1 cellular context compared by ENCODE assay signal in the genomic region with DNA sequence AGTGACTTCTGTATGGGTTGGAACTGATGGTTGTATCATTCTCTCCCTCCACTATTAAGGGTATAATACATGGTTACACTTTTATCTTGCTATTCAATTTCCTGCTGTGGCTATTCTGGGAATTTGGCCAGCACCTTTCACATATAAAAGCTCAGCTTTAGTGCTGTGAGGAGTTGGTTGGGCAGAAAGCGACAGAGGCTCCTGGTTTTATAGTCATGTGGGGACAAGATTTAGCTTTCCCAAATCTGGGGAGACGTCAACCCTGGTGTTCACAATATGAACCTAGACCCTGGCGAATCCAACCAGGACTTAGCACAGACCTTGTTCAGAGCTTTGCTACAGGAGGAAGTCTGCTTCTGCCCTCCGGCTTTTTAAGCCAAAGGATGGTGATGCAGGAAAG.
TF ChIP-seq lines count a peak whose summit lies in the region.

No MANE protein-coding gene starts in this region.

TF ChIP-seq in GM23338, 12 proteins besides CTCF, POLR2A, EP300 and RAD21 (continued from another document):
- TF ChIP-seq POLR2AphosphoS5 (IDR thresholded peaks at IDR 0.05; ENCODE audit: low read depth) (no peak), JUNB (IDR thresholded peaks at IDR 0.05; ENCODE audit: unreplicated experiment) (no peak), EZH2phosphoT487 (IDR thresholded peaks at IDR 0.05; ENCODE audit: unreplicated experiment) (no peak)
- TF ChIP-seq, protein P1, sequence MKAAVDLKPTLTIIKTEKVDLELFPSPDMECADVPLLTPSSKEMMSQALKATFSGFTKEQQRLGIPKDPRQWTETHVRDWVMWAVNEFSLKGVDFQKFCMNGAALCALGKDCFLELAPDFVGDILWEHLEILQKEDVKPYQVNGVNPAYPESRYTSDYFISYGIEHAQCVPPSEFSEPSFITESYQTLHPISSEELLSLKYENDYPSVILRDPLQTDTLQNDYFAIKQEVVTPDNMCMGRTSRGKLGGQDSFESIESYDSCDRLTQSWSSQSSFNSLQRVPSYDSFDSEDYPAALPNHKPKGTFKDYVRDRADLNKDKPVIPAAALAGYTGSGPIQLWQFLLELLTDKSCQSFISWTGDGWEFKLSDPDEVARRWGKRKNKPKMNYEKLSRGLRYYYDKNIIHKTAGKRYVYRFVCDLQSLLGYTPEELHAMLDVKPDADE (IDR thresholded peaks at IDR 0.05): no peak
